Comparison of ENCODE assay signal across 1 cellular context in genomic region chr2:237122214-237122666, GRCh38.
TF ChIP-seq lines count a peak whose summit lies in the region.

No MANE protein-coding gene starts in this region.

TF ChIP-seq in GM12878, 131 proteins besides CTCF, POLR2A, EP300 and RAD21 (continued from another document):
- TF ChIP-seq PKNOX1 (IDR thresholded peaks at IDR 0.05) (0 out of 2 replicates have a peak, but pooled peaks have one; percentile 11), HCFC1 (IDR thresholded peaks at IDR 0.05; ENCODE audit: low read length) (no peak), IRF5 (IDR thresholded peaks at IDR 0.05; ENCODE audit: borderline replicate concordance) (no peak), ZBTB33 (IDR thresholded peaks at IDR 0.05) (0 out of 2 replicates have a peak, but pooled peaks have one; percentile 15), YY1 (IDR thresholded peaks at IDR 0.05; ENCODE audit: low read depth, low read length) (0 out of 2 replicates have a peak, but pooled peaks have one; percentile 26), SMARCA5 (IDR thresholded peaks at IDR 0.05) (peak; percentile 92)
